ENCODE assay signal across 1 cellular context in genomic region chr1:151716405-151716762, GRCh38.
TF ChIP-seq lines count a peak whose summit lies in the region.

No MANE protein-coding gene starts in this region.

TF ChIP-seq in WTC11, 78 proteins besides CTCF, POLR2A, EP300 and RAD21 (continued from another document):
- no peak for TF ChIP-seq ZNF512 (CRISPR knock-in tag; IDR thresholded peaks at IDR 0.05; ENCODE audit: borderline replicate concordance)
- TF ChIP-seq GRHL2 (CRISPR knock-in tag; IDR thresholded peaks at IDR 0.05; ENCODE audit: insufficient replicate concordance, severe bottlenecking): no peak
- no peak for TF ChIP-seq GABPB1 (CRISPR knock-in tag; IDR thresholded peaks at IDR 0.05)
- no peak for TF ChIP-seq ATF1 (CRISPR knock-in tag; IDR thresholded peaks at IDR 0.05)
- no peak for TF ChIP-seq NFATC4 (CRISPR knock-in tag; IDR thresholded peaks at IDR 0.05)
